ENCODE assay signal across 13 cellular contexts in the genomic region with DNA sequence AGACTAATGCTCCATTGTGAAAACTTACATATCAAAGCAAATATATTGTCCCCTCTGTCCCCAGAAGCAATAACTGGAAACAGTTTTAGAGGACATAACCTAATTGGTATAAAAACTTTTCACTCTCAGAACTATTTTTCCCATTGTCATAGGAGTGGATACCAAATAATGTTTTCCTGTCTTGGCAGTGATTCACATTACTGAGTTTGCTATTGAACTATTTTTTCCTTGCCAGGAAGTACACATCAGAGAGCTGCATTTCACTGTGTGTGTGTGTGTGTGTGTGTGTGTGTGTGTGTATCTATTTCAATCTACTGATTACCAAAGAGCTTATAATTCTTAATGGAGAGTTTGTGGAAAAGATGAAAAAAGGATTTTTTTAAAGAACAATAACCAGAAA. TPM values are rescaled to one million over a fixed set of nuclear protein-coding genes. Genes with fewer than 3 reads are reported as not detected.
A peak's percentile ranks its signal among the peaks of the same experiment; 100 is the strongest.
DNase-seq lines count a peak whose midpoint lies in the region; ATAC-seq, FAIRE-seq and TF ChIP-seq lines count a peak whose summit lies in the region.
"Had no signal": no experiment of that assay in that cellular context is flagged by ENCODE, and none has a peak within 500 bp of the region (broad histone marks: within the 10 kb centered on the region; RNA-seq: fewer than 3 reads in every experiment).

No MANE protein-coding gene starts in this region.

- no peak overlapping the region for H3K4me2 ChIP-seq in GM12878 (ENCODE audit: control insufficient read depth, insufficient read depth)

- H3K36me3 Mint-ChIP-seq in HFFc6 (ENCODE audit: low read depth) (no peaks in the 10 kb centered on the region), nephron progenitor cell (ENCODE audit: low read depth) (peaks cover 37% of the 10 kb centered on the region)

- H3K4me3 ChIP-seq in GM12878 (peak overlapping the region; percentile 43; the same call in 1 of the 2 replicates), kidney (ENCODE audit: low read length in 2 of 2) (no peak overlapping the region)

- H3K9ac ChIP-seq in GM12878 (ENCODE audit: control insufficient read depth, insufficient read depth, low read length) (no peak overlapping the region), kidney (ENCODE audit: low read length in 2 of 2) (peak overlapping the region in 1 of 2 donors; percentile 1)

- H3K9me3 ChIP-seq in GM12878 (replicated peaks; ENCODE audit: control insufficient read depth, insufficient read depth, low read length) (no peaks in the 10 kb centered on the region; the same call in 2 of the 3 replicates), kidney (ENCODE audit: control insufficient read depth in 1 of 2, low read length in 2 of 2) (no peaks in the 10 kb centered on the region)

- in situ Hi-C loops in GM12878 (cut with MboI), result no loop called here

- H3K4me1 ChIP-seq in GM12878 (ENCODE audit: control insufficient read depth, insufficient read depth, low read length), result peaks cover 6% of the 10 kb centered on the region; the same call in 1 of the 2 replicates
- H3K4me1 ChIP-seq in kidney (ENCODE audit: control insufficient read depth in 1 of 2, insufficient read depth in 1 of 2, low read depth in 1 of 2, low read length in 2 of 2), result peaks cover 4 to 5% of the 10 kb centered on the region in 2 donors

- peaks cover 13% of the 10 kb centered on the region for H3K4me1 Mint-ChIP-seq in HFFc6 (ENCODE audit: low read depth)
- H3K4me1 Mint-ChIP-seq in nephron progenitor cell, result peaks cover 59% of the 10 kb centered on the region

- CTCF ChIA-PET in GM12878 (lab: Yijun Ruan, JAX), result interaction anchor here (1.6 kb wide), 1 partner anchor 9 kb away, joined by 3 read pairs; no protein-coding TSS in a partner anchor

- POLR2A ChIA-PET in GM12878 (lab: Charles Lee), result no interaction called here

- H3K27me3 Mint-ChIP-seq in HFFc6 (ENCODE audit: insufficient read depth), result peaks cover 10% of the 10 kb centered on the region
- peaks cover 3% of the 10 kb centered on the region for H3K27me3 Mint-ChIP-seq in nephron progenitor cell (ENCODE audit: low read depth, poor library complexity)

- no peaks in the 10 kb centered on the region for H4K20me1 ChIP-seq in GM12878 (ENCODE audit: control insufficient read depth, insufficient read depth)

- FAIRE-seq in GM12878 (lab: Jason Lieb, UNC) (no peak), kidney (lab: Jason Lieb, UNC) (no peak)

- no peak for TF ChIP-seq EP300 in GM12878 (IDR thresholded peaks at IDR 0.05; ENCODE audit: borderline replicate concordance in 1 of 2, control insufficient read depth in 1 of 2, low read depth in 2 of 2, low read length in 2 of 2)

- SMC1A ChIA-PET in GM12878 (lab: Charles Lee; ENCODE audit: uncharacterized antibody, unreplicated experiment), result no interaction called here

- H3K36me3 ChIP-seq in GM12878 (ENCODE audit: control insufficient read depth in 2 of 2, insufficient read depth in 2 of 2, low read length in 1 of 2) (no peaks in the 10 kb centered on the region), kidney (ENCODE audit: control insufficient read depth in 1 of 2, insufficient read depth in 2 of 2, low read length in 2 of 2) (no peaks in the 10 kb centered on the region)

- no peaks in the 10 kb centered on the region for H3K9me3 Mint-ChIP-seq in HFFc6
- H3K9me3 Mint-ChIP-seq in nephron progenitor cell, result peaks cover 4% of the 10 kb centered on the region
- H3K9me3 Mint-ChIP-seq: effector memory CD8-positive, alpha-beta T cell had no signal

- H3K27ac ChIP-seq in GM12878 (ENCODE audit: control insufficient read depth, insufficient read depth), result no peak overlapping the region
- H3K27ac ChIP-seq in kidney (ENCODE audit: low read depth in 2 of 2, low read length in 2 of 2), result peak overlapping the region; percentile 41 to 54

- TF ChIP-seq POLR2A in GM12878 (IDR thresholded peaks at IDR 0.05; ENCODE audit: low read depth, low read length), result no peak

- TF ChIP-seq CTCF in HFFc6 (IDR thresholded peaks at IDR 0.05), result no peak
- no peak for TF ChIP-seq CTCF in GM12878 (IDR thresholded peaks at IDR 0.05 in 2 of 3, conservative IDR thresholded peaks at IDR 0.05 in 1 of 3; ENCODE audit: control insufficient read depth in 2 of 3, extremely low read depth in 1 of 3, insufficient read depth in 1 of 3, low read depth in 3 of 3, low read length in 3 of 3)
- no peak for TF ChIP-seq CTCF in kidney (IDR thresholded peaks at IDR 0.05; ENCODE audit: borderline replicate concordance, extremely low read depth, insufficient read depth)
- TF ChIP-seq CTCF in nephron progenitor cell (IDR thresholded peaks at IDR 0.05), result no peak

- no peak overlapping the region for H2AFZ ChIP-seq in GM12878 (ENCODE audit: control insufficient read depth, low read depth, low read length)

- intact Hi-C loops in GM12878 (cut with micrococcal nuclease; ENCODE audit: unreplicated experiment) (no loop called here), kidney (cut with DNase I) (no loop called here)

- TF ChIP-seq RAD21 in GM12878 (IDR thresholded peaks at IDR 0.05; ENCODE audit: insufficient read depth, low read depth, low read length), result no peak

- no peak for ATAC-seq in GM12878
- ATAC-seq: effector memory CD8-positive, alpha-beta T cell; T-helper 17 cell had no signal

- no peak overlapping the region for H3K27ac Mint-ChIP-seq in HFFc6
- H3K27ac Mint-ChIP-seq in nephron progenitor cell, result no peak overlapping the region
- H3K27ac Mint-ChIP-seq: effector memory CD8-positive, alpha-beta T cell; T-helper 17 cell had no signal

- H3K27me3 ChIP-seq in GM12878 (replicated peaks in 1 of 2; ENCODE audit: control insufficient read depth in 2 of 2, insufficient read depth in 2 of 2, low read length in 1 of 2), result peaks cover 0 to 2% of the 10 kb centered on the region in 2 experiments; a peak in 2 of 4 replicates

- BruUV-seq in GM12878 (replicated peaks; lab: Mats Ljungman, UMichigan), result no TSS peak

- RAD21 ChIA-PET in GM12878 (lab: Charles Lee; ENCODE audit: unreplicated experiment), result no interaction called here

- peak overlapping the region; percentile 75; the same call in 1 of the 2 replicates for H3K4me3 Mint-ChIP-seq in HFFc6
- H3K4me3 Mint-ChIP-seq in nephron progenitor cell, result no peak overlapping the region

- H3K79me2 ChIP-seq in GM12878 (ENCODE audit: control insufficient read depth, insufficient read depth, low read length), result no peaks in the 10 kb centered on the region

- DNase-seq in HFFc6, result peak; percentile 30
- DNase-seq in GM12878 (ENCODE audit: low read depth, low spot score), result no peak
- no peak for DNase-seq in kidney
- peak; percentile 58 for DNase-seq in stromal cell of bone marrow (ENCODE audit: low read depth)
- DNase-seq in nephron progenitor cell, result no peak
- DNase-seq in pons (ENCODE audit: low spot score), result no peak
- DNase-seq in GM19240 (ENCODE audit: insufficient read length, low spot score), result no peak
- DNase-seq: effector memory CD8-positive, alpha-beta T cell; GDM1; mesendoderm; NCI-H82; substantia nigra; T-helper 17 cell had no signal

TF ChIP-seq in GM12878, 131 proteins besides CTCF, POLR2A, EP300 and RAD21 (continues in another document):
- TF ChIP-seq ZZZ3 (IDR thresholded peaks at IDR 0.05; ENCODE audit: control insufficient read depth, insufficient read length, low read depth) (no peak), ZSCAN29 (IDR thresholded peaks at IDR 0.05) (no peak), EED (IDR thresholded peaks at IDR 0.05; ENCODE audit: low read depth) (no peak), FOXK2 (IDR thresholded peaks at IDR 0.05) (no peak), CHD4 (IDR thresholded peaks at IDR 0.05) (no peak)
- TF ChIP-seq, protein P1, sequence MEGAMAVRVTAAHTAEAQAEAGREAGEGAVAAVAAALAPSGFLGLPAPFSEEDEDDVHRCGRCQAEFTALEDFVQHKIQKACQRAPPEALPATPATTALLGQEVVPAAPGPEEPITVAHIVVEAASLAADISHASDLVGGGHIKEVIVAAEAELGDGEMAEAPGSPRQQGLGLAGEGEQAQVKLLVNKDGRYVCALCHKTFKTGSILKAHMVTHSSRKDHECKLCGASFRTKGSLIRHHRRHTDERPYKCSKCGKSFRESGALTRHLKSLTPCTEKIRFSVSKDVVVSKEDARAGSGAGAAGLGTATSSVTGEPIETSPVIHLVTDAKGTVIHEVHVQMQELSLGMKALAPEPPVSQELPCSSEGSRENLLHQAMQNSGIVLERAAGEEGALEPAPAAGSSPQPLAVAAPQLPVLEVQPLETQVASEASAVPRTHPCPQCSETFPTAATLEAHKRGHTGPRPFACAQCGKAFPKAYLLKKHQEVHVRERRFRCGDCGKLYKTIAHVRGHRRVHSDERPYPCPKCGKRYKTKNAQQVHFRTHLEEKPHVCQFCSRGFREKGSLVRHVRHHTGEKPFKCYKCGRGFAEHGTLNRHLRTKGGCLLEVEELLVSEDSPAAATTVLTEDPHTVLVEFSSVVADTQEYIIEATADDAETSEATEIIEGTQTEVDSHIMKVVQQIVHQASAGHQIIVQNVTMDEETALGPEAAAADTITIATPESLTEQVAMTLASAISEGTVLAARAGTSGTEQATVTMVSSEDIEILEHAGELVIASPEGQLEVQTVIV (IDR thresholded peaks at IDR 0.05; ENCODE audit: borderline replicate concordance, partially characterized antibody), result no peak
- TF ChIP-seq, protein P2, sequence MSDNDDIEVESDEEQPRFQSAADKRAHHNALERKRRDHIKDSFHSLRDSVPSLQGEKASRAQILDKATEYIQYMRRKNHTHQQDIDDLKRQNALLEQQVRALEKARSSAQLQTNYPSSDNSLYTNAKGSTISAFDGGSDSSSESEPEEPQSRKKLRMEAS (IDR thresholded peaks at IDR 0.05; ENCODE audit: low read depth, low read length), result no peak

RNA-seq across cellular contexts. Expression of a gene that starts 45.4 kb away (rescaled TPM):
- total RNA-seq in HFFc6 (2021; fragmentation: NEBNext Ultra II Directional; extraction: Animal tissue kit (Norgen Biotek cat#: 25700)), result 1 to 10 TPM; 3.7 to 8.6 (median 7.0) TPM
- 0.15 and 0.44 TPM in 2 replicates for total RNA-seq in GM12878 (2013; cell fraction: nucleolus; rRNA removed)
- total RNA-seq in GM12878 (2014; rRNA removed), result under 0.01 TPM in 1 of 2 replicates, not detected in the other
- total RNA-seq in GM12878 (2014; rRNA removed; fragmentation: Illumina TruSeq; extraction: Trizol), result not detected in 2 replicates
- 0.35 and 0.72 TPM in 2 replicates for total RNA-seq in GM12878 (2021)
- polyA plus RNA-seq in GM12878 (2011; ENCODE audit: low read depth), result not detected
- polyA plus RNA-seq in GM12878 (2011; rRNA removed), result 0.01 TPM in 2 replicates
- 0.01 and 0.02 TPM in 2 replicates for polyA plus RNA-seq in GM12878 (2011; cell fraction: cytosol; rRNA removed)
- 0.09 TPM in 2 replicates for polyA plus RNA-seq in GM12878 (2011; cell fraction: nucleus; rRNA removed)
- polyA plus RNA-seq in GM12878 (2012), result 0.04 and 0.11 TPM in 2 replicates
- polyA plus RNA-seq in GM12878 (2014; fragmentation: Illumina TruSeq; extraction: Trizol), result 0.01 TPM in 1 of 2 replicates, not detected in the other
- polyA plus RNA-seq in GM12878 (2014; fragmentation: Nextera tagmentation; extraction: Ambion mirVana), result under 1 TPM in 1 of 2 experiments, not detected in 1; under 0.01 TPM
- polyA plus RNA-seq in GM12878 (2014; rRNA removed), result not detected in 2 replicates
- under 1 TPM; 0.10 to 0.11 TPM for polyA plus RNA-seq in GM12878 (2016; fragmentation: Nextera tagmentation; extraction: Ambion mirVana)
- not detected in 2 replicates for polyA minus RNA-seq in GM12878 (2011; rRNA and poly(A)+ RNA removed)
- polyA minus RNA-seq in GM12878 (2011; cell fraction: cytosol; rRNA and poly(A)+ RNA removed), result not detected in 2 replicates
- not detected in 2 replicates for polyA minus RNA-seq in GM12878 (2011; cell fraction: nucleus; rRNA and poly(A)+ RNA removed)
- 84.6 TPM for total RNA-seq in kidney
- 10.2 TPM for polyA plus RNA-seq in kidney (ENCODE audit: insufficient read depth, low read depth, low replicate concordance)

Comparison
In these comparisons a context has a peak if more than half of its experiments do, and no peak if none do; other contexts are left out.
1. DNase-seq: peak in HFFc6 (single experiment) and stromal cell of bone marrow (single experiment); none in GM12878 (single experiment), kidney (single experiment), nephron progenitor cell (single experiment), pons (single experiment) and GM19240 (single experiment).